8 cellular contexts compared by ENCODE assay signal in genomic region chr11:60925685-60926267, GRCh38. TPM values are rescaled to one million over a fixed set of nuclear protein-coding genes. Genes with fewer than 3 reads are reported as not detected.
DNase-seq lines count a peak whose midpoint lies in the region; ATAC-seq and TF ChIP-seq lines count a peak whose summit lies in the region.

No MANE protein-coding gene starts in this region.

- POLR2A ChIA-PET in WTC11 (lab: Charles Lee) = no interaction called here

- H3K9me3 Mint-ChIP-seq in H9 (no peaks in the 10 kb centered on the region), WTC11 (no peaks in the 10 kb centered on the region)

- no peaks in the 10 kb centered on the region for H3K79me1 ChIP-seq in H9 (ENCODE audit: insufficient read depth, low read depth, low read length, poor library complexity, severe bottlenecking)

- no peak overlapping the region for H4K91ac ChIP-seq in H9 (ENCODE audit: insufficient read length, low read depth, low read length)

- no peak overlapping the region for H2AFZ ChIP-seq in H9 (ENCODE audit: low read length)

- no peaks in the 10 kb centered on the region for H3K27me3 ChIP-seq in BE2C
- no peaks in the 10 kb centered on the region for H3K27me3 ChIP-seq in H9 (ENCODE audit: insufficient read depth, low read length)
- H3K27me3 ChIP-seq in left lung = peaks cover 9 to 59% of the 10 kb centered on the region in 2 donors

- ATAC-seq in WTC11 (no peak), left lung (peak; percentile 7), HG03045 (IDR thresholded peaks at IDR 0.05; ENCODE audit: unreplicated experiment) (no peak), HG03135 (IDR thresholded peaks at IDR 0.05; ENCODE audit: unreplicated experiment) (no peak), HG03565 (IDR thresholded peaks at IDR 0.05; ENCODE audit: unreplicated experiment) (no peak), GM19395 (IDR thresholded peaks at IDR 0.05; ENCODE audit: unreplicated experiment) (no peak)

- H2BK120ac ChIP-seq in H9 (ENCODE audit: low read depth, low read length, poor library complexity, severe bottlenecking) = no peak overlapping the region

- H4K8ac ChIP-seq in H9 (replicated peaks; ENCODE audit: insufficient read length, low read depth, low read length) = no peak overlapping the region

- H3K56ac ChIP-seq in H9 (ENCODE audit: insufficient read length, low read depth, low read length) = no peak overlapping the region

- H3K4me2 ChIP-seq in H9 (ENCODE audit: insufficient read depth, insufficient read length, low read length) = peak overlapping the region; percentile 91

- peaks cover 3% of the 10 kb centered on the region; the same call in 1 of the 2 replicates for H3K4me1 ChIP-seq in BE2C
- peaks cover 2% of the 10 kb centered on the region; the same call in 1 of the 2 replicates for H3K4me1 ChIP-seq in H9 (ENCODE audit: insufficient read depth, low read length)
- H3K4me1 ChIP-seq in left lung = peaks cover 9 to 26% of the 10 kb centered on the region in 2 donors

- no peak overlapping the region for H2BK5ac ChIP-seq in H9 (ENCODE audit: insufficient read length, low read length)

- H3K27ac ChIP-seq in H9 (ENCODE audit: insufficient read length, low read depth, low read length) (no peak overlapping the region), left lung (no peak overlapping the region)

- no peak for TF ChIP-seq CTCF in BE2C (IDR thresholded peaks at IDR 0.05; ENCODE audit: low read depth, low read length)
- TF ChIP-seq CTCF in H9 (conservative IDR thresholded peaks at IDR 0.05) = no peak
- TF ChIP-seq CTCF in WTC11 (IDR thresholded peaks at IDR 0.05) = no peak
- TF ChIP-seq CTCF in left lung (IDR thresholded peaks at IDR 0.05) = no peak

- H3K9me3 ChIP-seq in BE2C (no peaks in the 10 kb centered on the region), H9 (ENCODE audit: control insufficient read depth, low read depth, low read length) (no peaks in the 10 kb centered on the region), left lung (no peaks in the 10 kb centered on the region)

- CTCF ChIA-PET in WTC11 (lab: Charles Lee) = interaction anchor here (0.7 to 2.0 kb wide), 2 partner anchors 10 to 124 kb away, joined by 3 to 4 read pairs; no protein-coding TSS in a partner anchor

- peak overlapping the region; percentile 70 for H3K4me3 ChIP-seq in BE2C (ENCODE audit: low read depth, low read length)
- no peak overlapping the region for H3K4me3 ChIP-seq in left lung

- no peak overlapping the region for H2BK15ac ChIP-seq in H9 (ENCODE audit: low read depth, low read length)

- no peak overlapping the region for H3K23ac ChIP-seq in H9 (ENCODE audit: insufficient read length, low read depth, low read length)

- H3K4me1 Mint-ChIP-seq in H9 (peaks cover 16 to 21% of the 10 kb centered on the region in 2 experiments), WTC11 (peaks cover 20% of the 10 kb centered on the region)

- no peak overlapping the region for H3K14ac ChIP-seq in H9 (ENCODE audit: insufficient read depth, low read length)

- no peak overlapping the region for H4K5ac ChIP-seq in H9 (ENCODE audit: insufficient read length, low read depth, low read length)

- no peak overlapping the region for H2BK12ac ChIP-seq in H9 (ENCODE audit: insufficient read length, low read depth, low read length)

- no peak for DNase-seq in BE2C
- DNase-seq in H9 = no peak
- no peak for DNase-seq in WTC11 (ENCODE audit: low spot score)
- peak in 1 of 2 donors; percentile 27 for DNase-seq in left lung

- no CpG with 5 or more reads among the region's 8 CpGs for WGBS in H9 (ENCODE audit: extremely low coverage, insufficient read length, low lambda C conversion rate)

- H3K18ac ChIP-seq in H9 (ENCODE audit: insufficient read length, low read depth, low read length) = no peak overlapping the region

- H3K27ac Mint-ChIP-seq in H9 = no peak overlapping the region; a peak in 1 of 7 replicates
- no peak overlapping the region for H3K27ac Mint-ChIP-seq in WTC11

- H4K20me1 ChIP-seq in H9 (ENCODE audit: control insufficient read depth, insufficient read depth, insufficient read length) = no peaks in the 10 kb centered on the region

- H3K9ac ChIP-seq in H9 (ENCODE audit: extremely low read depth, insufficient read length, low read length) = no peak overlapping the region

- no peak overlapping the region for H2AK5ac ChIP-seq in H9 (ENCODE audit: insufficient read length, low read length)

- H3T11ph ChIP-seq in H9 (ENCODE audit: low read length) = no peak overlapping the region

- H3K27me3 Mint-ChIP-seq in H9 (ENCODE audit: low read depth) = peaks cover 7% of the 10 kb centered on the region
- H3K27me3 Mint-ChIP-seq in WTC11 (ENCODE audit: low read depth) = no peaks in the 10 kb centered on the region; the same call in 1 of the 2 replicates

- H3K4me3 Mint-ChIP-seq in H9 = peak overlapping the region; percentile 78 to 93
- peak overlapping the region; percentile 88 for H3K4me3 Mint-ChIP-seq in WTC11

- H3K36me3 ChIP-seq in BE2C = peaks cover 14% of the 10 kb centered on the region
- H3K36me3 ChIP-seq in left lung = peaks cover 0 to 27% of the 10 kb centered on the region in 2 donors

- intact Hi-C loops in left lung (cut with DNase I) = no loop called here

- H3K36me3 Mint-ChIP-seq in H9 (ENCODE audit: insufficient read depth in 1 of 3, low read depth in 3 of 3) (peaks cover 35 to 60% (median 53%) of the 10 kb centered on the region in 3 experiments; a peak in 6 of 7 replicates), WTC11 (peaks cover 19% of the 10 kb centered on the region)

- no peak overlapping the region for H3K4ac ChIP-seq in H9 (ENCODE audit: low read depth, low read length)

- H3K23me2 ChIP-seq in H9 (ENCODE audit: insufficient read length, low read depth, low read length, poor library complexity, severe bottlenecking) = peaks cover 10% of the 10 kb centered on the region

- H2BK20ac ChIP-seq in H9 (ENCODE audit: low read depth, low read length, poor library complexity, severe bottlenecking) = no peak overlapping the region

- H3K79me2 ChIP-seq in H9 (ENCODE audit: insufficient read depth, low read length) = no peaks in the 10 kb centered on the region

TF ChIP-seq in WTC11, 78 proteins besides CTCF, POLR2A, EP300 and RAD21 (continues in another document):
- no peak for TF ChIP-seq ZNF423 (CRISPR knock-in tag; IDR thresholded peaks at IDR 0.05)
- TF ChIP-seq, protein P1, sequence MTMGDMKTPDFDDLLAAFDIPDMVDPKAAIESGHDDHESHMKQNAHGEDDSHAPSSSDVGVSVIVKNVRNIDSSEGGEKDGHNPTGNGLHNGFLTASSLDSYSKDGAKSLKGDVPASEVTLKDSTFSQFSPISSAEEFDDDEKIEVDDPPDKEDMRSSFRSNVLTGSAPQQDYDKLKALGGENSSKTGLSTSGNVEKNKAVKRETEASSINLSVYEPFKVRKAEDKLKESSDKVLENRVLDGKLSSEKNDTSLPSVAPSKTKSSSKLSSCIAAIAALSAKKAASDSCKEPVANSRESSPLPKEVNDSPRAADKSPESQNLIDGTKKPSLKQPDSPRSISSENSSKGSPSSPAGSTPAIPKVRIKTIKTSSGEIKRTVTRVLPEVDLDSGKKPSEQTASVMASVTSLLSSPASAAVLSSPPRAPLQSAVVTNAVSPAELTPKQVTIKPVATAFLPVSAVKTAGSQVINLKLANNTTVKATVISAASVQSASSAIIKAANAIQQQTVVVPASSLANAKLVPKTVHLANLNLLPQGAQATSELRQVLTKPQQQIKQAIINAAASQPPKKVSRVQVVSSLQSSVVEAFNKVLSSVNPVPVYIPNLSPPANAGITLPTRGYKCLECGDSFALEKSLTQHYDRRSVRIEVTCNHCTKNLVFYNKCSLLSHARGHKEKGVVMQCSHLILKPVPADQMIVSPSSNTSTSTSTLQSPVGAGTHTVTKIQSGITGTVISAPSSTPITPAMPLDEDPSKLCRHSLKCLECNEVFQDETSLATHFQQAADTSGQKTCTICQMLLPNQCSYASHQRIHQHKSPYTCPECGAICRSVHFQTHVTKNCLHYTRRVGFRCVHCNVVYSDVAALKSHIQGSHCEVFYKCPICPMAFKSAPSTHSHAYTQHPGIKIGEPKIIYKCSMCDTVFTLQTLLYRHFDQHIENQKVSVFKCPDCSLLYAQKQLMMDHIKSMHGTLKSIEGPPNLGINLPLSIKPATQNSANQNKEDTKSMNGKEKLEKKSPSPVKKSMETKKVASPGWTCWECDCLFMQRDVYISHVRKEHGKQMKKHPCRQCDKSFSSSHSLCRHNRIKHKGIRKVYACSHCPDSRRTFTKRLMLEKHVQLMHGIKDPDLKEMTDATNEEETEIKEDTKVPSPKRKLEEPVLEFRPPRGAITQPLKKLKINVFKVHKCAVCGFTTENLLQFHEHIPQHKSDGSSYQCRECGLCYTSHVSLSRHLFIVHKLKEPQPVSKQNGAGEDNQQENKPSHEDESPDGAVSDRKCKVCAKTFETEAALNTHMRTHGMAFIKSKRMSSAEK (CRISPR knock-in tag; IDR thresholded peaks at IDR 0.05; ENCODE audit: borderline replicate concordance) = no peak

RNA-seq across cellular contexts. Expression of gene TMEM132A, which starts 1.5 kb away (rescaled TPM):
- polyA plus RNA-seq in BE2C (2012; ENCODE audit: insufficient read depth, insufficient read length, low read depth) = 365 TPM
- total RNA-seq in H9 (2021) (84.5 and 95.5 TPM in 2 replicates), WTC11 (2021) (110 to 114 TPM (median 114 TPM) in 3 replicates), left lung (10 to 100 TPM; 12.3 to 37.1 TPM)

RNA-seq across cellular contexts. Expression of gene TMEM109, which starts 11.8 kb away (rescaled TPM):
- 44.4 TPM for polyA plus RNA-seq in BE2C (2012; ENCODE audit: insufficient read depth, insufficient read length, low read depth)
- total RNA-seq in H9 (2021) (36.4 and 38.0 TPM in 2 replicates), WTC11 (2021) (24.1 to 26.8 TPM (median 25.1 TPM) in 3 replicates), left lung (100 to 1,000 TPM; 105 to 130 TPM)

RNA-seq across cellular contexts. Expression of gene PRPF19, which starts 19.4 kb away (rescaled TPM):
- 213 TPM for polyA plus RNA-seq in BE2C (2012; ENCODE audit: insufficient read depth, insufficient read length, low read depth)
- total RNA-seq in H9 (2021) = 130 and 132 TPM in 2 replicates
- total RNA-seq in WTC11 (2021) = 103 to 116 TPM (median 105 TPM) in 3 replicates
- 10 to 100 TPM; 49.1 to 76.8 TPM for total RNA-seq in left lung

RNA-seq across cellular contexts. Expression of gene SLC15A3, which starts 26.2 kb away (rescaled TPM):
- not detected for polyA plus RNA-seq in BE2C (2012; ENCODE audit: insufficient read depth, insufficient read length, low read depth)
- 7.0 and 8.1 TPM in 2 replicates for total RNA-seq in H9 (2021)
- total RNA-seq in WTC11 (2021) = 10.2 to 12.1 TPM (median 11.5 TPM) in 3 replicates
- 10 to 100 TPM; 60.4 to 96.4 TPM for total RNA-seq in left lung

RNA-seq across cellular contexts. Expression of gene CD6, which starts 45.7 kb away (rescaled TPM):
- not detected for polyA plus RNA-seq in BE2C (2012; ENCODE audit: insufficient read depth, insufficient read length, low read depth)
- total RNA-seq in H9 (2021) (not detected in 2 replicates), WTC11 (2021) (0.53 to 1.0 TPM (median 0.73 TPM) in 3 replicates), left lung (1 to 10 TPM; 1.7 to 6.3 TPM)
